ENCODE assay signal across 8 cellular contexts in genomic region chr16:88803264-88803987, GRCh38. TPM values are rescaled to one million over a fixed set of nuclear protein-coding genes. Genes with fewer than 3 reads are reported as not detected.
A peak's percentile ranks its signal among the peaks of the same experiment; 100 is the strongest.
DNase-seq lines count a peak whose midpoint lies in the region; ATAC-seq and TF ChIP-seq lines count a peak whose summit lies in the region.

Gene CDT1 (plus strand): TSS chr16:88803789. CDS start chr16:88803832, 43 bp downstream.

- H3K27me3 Mint-ChIP-seq in nephron progenitor cell (ENCODE audit: low read depth, poor library complexity) = no peaks in the 10 kb centered on the region
- H3K27me3 Mint-ChIP-seq in stimulated activated naive CD8-positive, alpha-beta T cell treated with anti-CD3 and anti-CD28 coated beads, Interleukin-15, amount 100 ng/mL, for 72 hours = no peaks in the 10 kb centered on the region

- H3K9me3 Mint-ChIP-seq in nephron progenitor cell = no peaks in the 10 kb centered on the region
- H3K9me3 Mint-ChIP-seq in stimulated activated naive CD8-positive, alpha-beta T cell treated with anti-CD3 and anti-CD28 coated beads, Interleukin-15, amount 100 ng/mL, for 72 hours = no peaks in the 10 kb centered on the region

- TF ChIP-seq CTCF in C4-2B (conservative IDR thresholded peaks at IDR 0.05) (no peak), nephron progenitor cell (IDR thresholded peaks at IDR 0.05) (no peak)

- H3K27ac ChIP-seq in C4-2B = peak within 1 kb of the TSS; percentile 93

- no peaks in the 10 kb centered on the region for H3K4me1 Mint-ChIP-seq in nephron progenitor cell
- H3K4me1 Mint-ChIP-seq in stimulated activated naive CD8-positive, alpha-beta T cell treated with anti-CD3 and anti-CD28 coated beads, Interleukin-15, amount 100 ng/mL, for 72 hours = peaks cover 66% of the 10 kb centered on the region

- no peak within 1 kb of the TSS for H3K27ac Mint-ChIP-seq in nephron progenitor cell
- peak within 1 kb of the TSS; percentile 95 to 98 for H3K27ac Mint-ChIP-seq in stimulated activated naive CD8-positive, alpha-beta T cell treated with anti-CD3 and anti-CD28 coated beads, Interleukin-15, amount 100 ng/mL, for 72 hours

- H3K4me3 Mint-ChIP-seq in nephron progenitor cell = peak within 1 kb of the TSS; percentile 83
- H3K4me3 Mint-ChIP-seq in stimulated activated naive CD8-positive, alpha-beta T cell treated with anti-CD3 and anti-CD28 coated beads, Interleukin-15, amount 100 ng/mL, for 72 hours = peak within 1 kb of the TSS; percentile 86 to 93

- H3K36me3 Mint-ChIP-seq in nephron progenitor cell (ENCODE audit: low read depth) = peaks cover 3% of the 10 kb centered on the region

- peak; percentile 76 for DNase-seq in Jurkat, Clone E6-1 (ENCODE audit: low read depth, low spot score)
- DNase-seq in SHP77 (lab: John Stamatoyannopoulos, UW) = peak; percentile 56 to 75
- peak; percentile 84 for DNase-seq in activated T-helper 9 cell treated with anti-CD3 and anti-CD28 coated beads, Interleukin-2, amount 50 U/mL, for 16 hours (ENCODE audit: low read depth)
- peak; percentile 39 for DNase-seq in fibroblast of the conjunctiva (ENCODE audit: low read depth)
- peak; percentile 84 for DNase-seq in nephron progenitor cell
- peak; percentile 87 to 89 for DNase-seq in stimulated activated naive CD8-positive, alpha-beta T cell treated with anti-CD3 and anti-CD28 coated beads, Interleukin-15, amount 100 ng/mL, for 72 hours

- peak within 1 kb of the TSS; percentile 93 for H3K4me3 ChIP-seq in Jurkat, Clone E6-1 (ENCODE audit: low read length)

- peak; percentile 56 for ATAC-seq in GM19463 (IDR thresholded peaks at IDR 0.05; ENCODE audit: unreplicated experiment)
- peak; percentile 53 for ATAC-seq in stimulated activated naive CD8-positive, alpha-beta T cell treated with anti-CD3 and anti-CD28 coated beads, Interleukin-15, amount 100 ng/mL, for 72 hours

RNA-seq across cellular contexts. Expression of gene CDT1, which starts in this region (rescaled TPM):
- polyA plus RNA-seq in Jurkat, Clone E6-1 (2012; ENCODE audit: insufficient read depth, insufficient read length) = 93.9 TPM

Comparison
In these comparisons a context has a peak if more than half of its experiments do, and no peak if none do; other contexts are left out.
1. Peak in every context shown above with its lines: DNase-seq, ATAC-seq, H3K4me3 ChIP-seq and H3K27ac ChIP-seq.